Comparison of ENCODE assay signal across 15 cellular contexts in the genomic region with DNA sequence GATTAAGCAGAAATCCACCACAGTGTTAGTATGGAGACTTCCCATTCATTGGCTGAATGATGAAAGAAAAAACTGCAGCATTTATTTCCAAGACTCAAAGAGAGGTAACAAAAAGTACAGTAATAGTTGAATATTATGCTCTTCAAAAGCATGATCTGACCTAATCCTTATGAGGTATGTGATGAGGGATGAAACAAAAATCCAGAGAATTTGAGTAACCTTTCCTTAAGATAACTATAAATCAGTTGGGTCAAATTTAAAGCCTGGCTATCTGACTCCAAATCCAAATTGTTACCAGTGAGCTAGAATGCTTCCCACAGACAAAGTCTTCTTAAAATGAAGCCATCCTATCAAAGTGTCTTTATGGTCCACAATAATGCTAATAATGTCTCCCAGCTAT. TPM values are rescaled to one million over a fixed set of nuclear protein-coding genes. Genes with fewer than 3 reads are reported as not detected.
DNase-seq lines count a peak whose midpoint lies in the region; ATAC-seq and TF ChIP-seq lines count a peak whose summit lies in the region.
"Had no signal": no experiment of that assay in that cellular context is flagged by ENCODE, and none has a peak within 500 bp of the region (broad histone marks: within the 10 kb centered on the region; RNA-seq: fewer than 3 reads in every experiment).

No MANE protein-coding gene starts in this region.

- CTCF ChIA-PET in SK-N-SH (lab: Yijun Ruan, JAX): interaction anchor here (0.6 to 1.6 kb wide), 6 partner anchors 8 to 38 kb away, joined by 3 to 6 read pairs (median 3); a partner anchor contains a TSS

- ATAC-seq in psoas muscle (no peak), HG02588 (IDR thresholded peaks at IDR 0.05; ENCODE audit: unreplicated experiment) (no peak), GM18907 (IDR thresholded peaks at IDR 0.05; ENCODE audit: unreplicated experiment) (no peak)
- ATAC-seq: HCT116, K562 had no signal

- H4K20me1 ChIP-seq in SK-N-SH (ENCODE audit: insufficient read depth): no peaks in the 10 kb centered on the region
- H4K20me1 ChIP-seq: BLaER1 had no signal

- TF ChIP-seq CTCF in SK-N-SH (IDR thresholded peaks at IDR 0.05) (no peak), testis (IDR thresholded peaks at IDR 0.05) (no peak), psoas muscle (IDR thresholded peaks at IDR 0.05) (no peak)

- no peak for TF ChIP-seq POLR2A in testis (IDR thresholded peaks at IDR 0.05)

- H3K27ac ChIP-seq in SK-N-SH (ENCODE audit: low read depth in 2 of 2, low read length in 1 of 2) (peak overlapping the region; percentile 28 to 33; a peak in 3 of 4 replicates), testis (peak overlapping the region in 1 of 2 donors; percentile 5), psoas muscle (no peak overlapping the region)
- H3K27ac ChIP-seq: BLaER1, SJSA1 had no signal

- H3K9me3 ChIP-seq in SK-N-SH: no peaks in the 10 kb centered on the region
- H3K9me3 ChIP-seq in testis: no peaks in the 10 kb centered on the region
- no peaks in the 10 kb centered on the region for H3K9me3 ChIP-seq in psoas muscle
- H3K9me3 ChIP-seq: BLaER1, SJSA1 had no signal

- peak; percentile 50 for DNase-seq in EL
- no peak for DNase-seq in SK-N-SH
- DNase-seq in kidney tubule cell (ENCODE audit: low spot score): peak; percentile 36
- no peak for DNase-seq in testis
- no peak for DNase-seq in psoas muscle
- DNase-seq: CD8-positive, alpha-beta memory T cell; DND-41; NCI-H1417 treated with DMSO at 0.1 percent for 48 hours; NCI-H524 had no signal

- 0 out of 4 replicates have a peak, but pooled peaks of 1 of the 2 experiments have one; percentile 27 for TF ChIP-seq EP300 in SK-N-SH (IDR thresholded peaks at IDR 0.05; ENCODE audit: borderline replicate concordance in 1 of 2, low read depth in 1 of 2, low read length in 1 of 2)

- peaks cover 8% of the 10 kb centered on the region for H3F3A ChIP-seq in SK-N-SH (replicated peaks; ENCODE audit: insufficient read depth)

- POLR2A ChIA-PET in SK-N-SH (lab: Yijun Ruan, JAX): no interaction called here

- peaks cover 22 to 23% of the 10 kb centered on the region in 2 experiments for H3K36me3 ChIP-seq in SK-N-SH (replicated peaks in 1 of 2; ENCODE audit: control insufficient read depth in 1 of 2, insufficient read depth in 2 of 2, low read length in 1 of 2)
- no peaks in the 10 kb centered on the region for H3K36me3 ChIP-seq in testis (ENCODE audit: low read depth, missing control alignments)
- H3K36me3 ChIP-seq in psoas muscle (ENCODE audit: insufficient read depth in 1 of 2, low read depth in 1 of 2): peaks cover 0 to 12% of the 10 kb centered on the region in 2 donors

- H3K4me3 ChIP-seq in SK-N-SH (ENCODE audit: low read depth in 2 of 2, low read length in 1 of 2) (no peak overlapping the region), testis (no peak overlapping the region), psoas muscle (no peak overlapping the region)
- H3K4me3 ChIP-seq: BLaER1, K562, SJSA1 had no signal

- no peak for TF ChIP-seq RAD21 in SK-N-SH (IDR thresholded peaks at IDR 0.05; ENCODE audit: low read length)

- no peaks in the 10 kb centered on the region for H3K9me2 ChIP-seq in SK-N-SH

- peaks cover 0 to 4% of the 10 kb centered on the region in 2 experiments; a peak in 1 of 4 replicates for H3K4me1 ChIP-seq in SK-N-SH (ENCODE audit: control insufficient read depth in 1 of 2, insufficient read depth in 2 of 2, low read depth in 1 of 2, low read length in 1 of 2)
- H3K4me1 ChIP-seq in testis: peaks cover 22% of the 10 kb centered on the region
- peaks cover 30% of the 10 kb centered on the region for H3K4me1 ChIP-seq in psoas muscle
- H3K4me1 ChIP-seq: BLaER1, SJSA1 had no signal

- no peaks in the 10 kb centered on the region for H3K79me2 ChIP-seq in SK-N-SH (ENCODE audit: insufficient read depth)

- no peak overlapping the region for H2AFZ ChIP-seq in SK-N-SH (ENCODE audit: low read depth)

- intact Hi-C loops in testis (cut with DNase I; ENCODE audit: low total_unique reads): no loop called here
- intact Hi-C loops in psoas muscle (cut with DNase I): no loop called here

- no peaks in the 10 kb centered on the region for H3K27me3 ChIP-seq in SK-N-SH (ENCODE audit: insufficient read depth)
- H3K27me3 ChIP-seq in testis: no peaks in the 10 kb centered on the region
- H3K27me3 ChIP-seq in psoas muscle (ENCODE audit: insufficient read depth in 3 of 3, low read length in 2 of 3): no peaks in the 10 kb centered on the region
- H3K27me3 ChIP-seq: BLaER1, SJSA1 had no signal

- no peak overlapping the region for H3K4me2 ChIP-seq in SK-N-SH
- H3K4me2 ChIP-seq: BLaER1 had no signal

- H3K9ac ChIP-seq in SK-N-SH: no peak overlapping the region
- H3K9ac ChIP-seq: BLaER1 had no signal

TF ChIP-seq in SK-N-SH, 30 proteins besides CTCF, POLR2A, EP300 and RAD21:
- TF ChIP-seq FOSL2 (IDR thresholded peaks at IDR 0.05; ENCODE audit: borderline replicate concordance, low read depth): peak; percentile 40; the same call in 1 of the 2 replicates
- TF ChIP-seq, protein P1, sequence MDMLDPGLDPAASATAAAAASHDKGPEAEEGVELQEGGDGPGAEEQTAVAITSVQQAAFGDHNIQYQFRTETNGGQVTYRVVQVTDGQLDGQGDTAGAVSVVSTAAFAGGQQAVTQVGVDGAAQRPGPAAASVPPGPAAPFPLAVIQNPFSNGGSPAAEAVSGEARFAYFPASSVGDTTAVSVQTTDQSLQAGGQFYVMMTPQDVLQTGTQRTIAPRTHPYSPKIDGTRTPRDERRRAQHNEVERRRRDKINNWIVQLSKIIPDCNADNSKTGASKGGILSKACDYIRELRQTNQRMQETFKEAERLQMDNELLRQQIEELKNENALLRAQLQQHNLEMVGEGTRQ (IDR thresholded peaks at IDR 0.05; ENCODE audit: borderline replicate concordance, low read depth, low read length): no peak
- peak; percentile 15; the same call in 1 of the 2 replicates for TF ChIP-seq JUND (IDR thresholded peaks at IDR 0.05)
- no peak for TF ChIP-seq EZH2phosphoT487 (IDR thresholded peaks at IDR 0.05; ENCODE audit: borderline replicate concordance, low read depth)
- TF ChIP-seq, protein P2, sequence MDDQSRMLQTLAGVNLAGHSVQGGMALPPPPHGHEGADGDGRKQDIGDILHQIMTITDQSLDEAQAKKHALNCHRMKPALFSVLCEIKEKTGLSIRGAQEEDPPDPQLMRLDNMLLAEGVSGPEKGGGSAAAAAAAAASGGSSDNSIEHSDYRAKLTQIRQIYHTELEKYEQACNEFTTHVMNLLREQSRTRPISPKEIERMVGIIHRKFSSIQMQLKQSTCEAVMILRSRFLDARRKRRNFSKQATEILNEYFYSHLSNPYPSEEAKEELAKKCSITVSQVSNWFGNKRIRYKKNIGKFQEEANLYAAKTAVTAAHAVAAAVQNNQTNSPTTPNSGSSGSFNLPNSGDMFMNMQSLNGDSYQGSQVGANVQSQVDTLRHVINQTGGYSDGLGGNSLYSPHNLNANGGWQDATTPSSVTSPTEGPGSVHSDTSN (IDR thresholded peaks at IDR 0.05): peak; percentile 48
- TF ChIP-seq RXRA (IDR thresholded peaks at IDR 0.05; ENCODE audit: borderline replicate concordance, low read depth): 0 out of 2 replicates have a peak, but pooled peaks have one; percentile 11

RNA-seq across cellular contexts. Expression of a gene that starts 38.1 kb away (rescaled TPM):
- polyA plus RNA-seq in SK-N-SH (2012; rRNA removed): 1.8 and 1.9 TPM in 2 replicates
- polyA plus RNA-seq in SK-N-SH (2012; cell fraction: cytosol; rRNA removed): 3.7 and 4.4 TPM in 2 replicates
- polyA plus RNA-seq in SK-N-SH (2012; cell fraction: nucleus; rRNA removed): 1.7 and 2.4 TPM in 2 replicates
- total RNA-seq in testis: 1 to 10 TPM; 7.6 to 8.3 TPM
- polyA plus RNA-seq in testis (ENCODE audit: insufficient read depth, low read depth, low replicate concordance): 7.9 TPM
- 1 to 10 TPM; 4.7 to 7.5 (median 6.2) TPM for total RNA-seq in psoas muscle
- 1 to 10 TPM; 3.4 to 6.6 (median 5.1) TPM for polyA plus RNA-seq in psoas muscle

RNA-seq across cellular contexts. Expression of a gene that starts 38.2 kb away (rescaled TPM):
- 11.7 and 16.6 TPM in 2 replicates for polyA plus RNA-seq in SK-N-SH (2012; rRNA removed)
- polyA plus RNA-seq in SK-N-SH (2012; cell fraction: cytosol; rRNA removed): 16.4 and 18.1 TPM in 2 replicates
- 25.3 and 39.5 TPM in 2 replicates for polyA plus RNA-seq in SK-N-SH (2012; cell fraction: nucleus; rRNA removed)
- total RNA-seq in testis: 10 to 100 TPM; 33.8 to 41.3 TPM
- 18.3 TPM for polyA plus RNA-seq in testis (ENCODE audit: insufficient read depth, low read depth, low replicate concordance)
- 10 to 100 TPM; 12.0 to 16.2 (median 13.1) TPM for total RNA-seq in psoas muscle
- polyA plus RNA-seq in psoas muscle: 1 to 10 TPM; 5.4 to 8.4 (median 5.5) TPM

Comparison
In these comparisons a context has a peak if more than half of its experiments do, and no peak if none do; other contexts are left out.
1. DNase-seq: peak in EL (single experiment) and kidney tubule cell (single experiment); none in SK-N-SH (single experiment), testis (single experiment) and psoas muscle (0 of 2).